Comparison of ENCODE assay signal across 8 cellular contexts in genomic region chr11:44600739-44601416, GRCh38. TPM values are rescaled to one million over a fixed set of nuclear protein-coding genes. Genes with fewer than 3 reads are reported as not detected.
DNase-seq lines count a peak whose midpoint lies in the region; ATAC-seq and TF ChIP-seq lines count a peak whose summit lies in the region.

No MANE protein-coding gene starts in this region.

- no peak overlapping the region for H3K27ac ChIP-seq in CD4-positive, alpha-beta T cell (ENCODE audit: low read depth, low read length)
- H3K27ac ChIP-seq in Karpas-422 (ENCODE audit: low read length), result peak overlapping the region; percentile 99

- intact Hi-C loops in CD4-positive, alpha-beta T cell (cut with DNase I, micrococcal nuclease), result no loop called here

- H3K27ac Mint-ChIP-seq in CD4-positive, alpha-beta T cell, result peak overlapping the region; percentile 44
- H3K27ac Mint-ChIP-seq in HFFc6, result no peak overlapping the region

- ATAC-seq in CD4-positive, alpha-beta T cell (ENCODE audit: poor library complexity), result no peak

- H3K27me3 Mint-ChIP-seq in CD4-positive, alpha-beta T cell, result no peaks in the 10 kb centered on the region
- H3K27me3 Mint-ChIP-seq in HFFc6 (ENCODE audit: insufficient read depth), result peaks cover 5% of the 10 kb centered on the region

- H2AFZ ChIP-seq in Karpas-422 (ENCODE audit: low read length), result no peak overlapping the region

- CTCF ChIA-PET in CD4-positive, alpha-beta T cell (lab: Charles Lee), result interaction anchor here (1.3 kb wide), 1 partner anchor 16 kb away, joined by 4 read pairs; no protein-coding TSS in a partner anchor

- H3K4me2 ChIP-seq in Karpas-422 (ENCODE audit: low read depth, low read length, poor library complexity, severe bottlenecking), result peak overlapping the region; percentile 63

- no peak for DNase-seq in CD4-positive, alpha-beta T cell
- DNase-seq in GM20000 (ENCODE audit: low spot score) (peak; percentile 39), Karpas-422 (peak; percentile 95), fibroblast of pulmonary artery (ENCODE audit: low read depth) (peak; percentile 30), medulla oblongata (ENCODE audit: extremely low spot score) (no peak), HFFc6 (no peak), NCI-H1436 treated with DMSO at 0.1 percent for 48 hours (lab: John Stamatoyannopoulos, UW) (no peak)
- DNase-seq in stimulated activated CD4-positive, alpha-beta T cell treated with anti-CD3 and anti-CD28 coated beads, Interleukin-2, amount 100 ng/mL, for 24 hours, result no peak

- peak overlapping the region; percentile 68 for H3K9ac ChIP-seq in Karpas-422 (ENCODE audit: low read length)

- POLR2A ChIA-PET in CD4-positive, alpha-beta T cell (lab: Charles Lee), result interaction anchor here (1.5 kb wide), 1 partner anchor 11 kb away, joined by 5 read pairs; no protein-coding TSS in a partner anchor

- H3K9me3 ChIP-seq in CD4-positive, alpha-beta T cell (ENCODE audit: control insufficient read depth, low read length), result no peaks in the 10 kb centered on the region
- no peaks in the 10 kb centered on the region for H3K9me3 ChIP-seq in Karpas-422 (ENCODE audit: low read length)

- H3K4me3 ChIP-seq in Karpas-422 (ENCODE audit: low read length) (peak overlapping the region; percentile 35; the same call in 1 of the 2 replicates), fibroblast of pulmonary artery (replicated peaks; ENCODE audit: low read depth, low read length) (no peak overlapping the region)

- H3K4me1 Mint-ChIP-seq in CD4-positive, alpha-beta T cell (ENCODE audit: low read depth), result peaks cover 48% of the 10 kb centered on the region
- H3K4me1 Mint-ChIP-seq in HFFc6 (ENCODE audit: low read depth), result peaks cover 7% of the 10 kb centered on the region; the same call in 1 of the 2 replicates

- H4K20me1 ChIP-seq in Karpas-422 (ENCODE audit: insufficient read depth, low read depth, low read length), result no peaks in the 10 kb centered on the region

- H3K36me3 Mint-ChIP-seq in CD4-positive, alpha-beta T cell (ENCODE audit: low read depth), result peaks cover 37% of the 10 kb centered on the region
- no peaks in the 10 kb centered on the region for H3K36me3 Mint-ChIP-seq in HFFc6 (ENCODE audit: low read depth)

- H3K79me2 ChIP-seq in Karpas-422 (ENCODE audit: low read length), result no peaks in the 10 kb centered on the region

- peaks cover 98% of the 10 kb centered on the region for H3K4me1 ChIP-seq in Karpas-422 (ENCODE audit: low read length)

- no peak overlapping the region for H3K4me3 Mint-ChIP-seq in CD4-positive, alpha-beta T cell
- H3K4me3 Mint-ChIP-seq in HFFc6, result no peak overlapping the region

- no peaks in the 10 kb centered on the region for H3K9me3 Mint-ChIP-seq in CD4-positive, alpha-beta T cell
- H3K9me3 Mint-ChIP-seq in HFFc6, result no peaks in the 10 kb centered on the region

- no peak for TF ChIP-seq CTCF in CD4-positive, alpha-beta T cell (IDR thresholded peaks at IDR 0.05)
- TF ChIP-seq CTCF in GM20000 (IDR thresholded peaks at IDR 0.05; ENCODE audit: extremely low read depth, missing control alignments) (no peak), fibroblast of pulmonary artery (IDR thresholded peaks at IDR 0.05; ENCODE audit: low read length, missing control alignments) (no peak), HFFc6 (IDR thresholded peaks at IDR 0.05) (no peak)

- no peaks in the 10 kb centered on the region for H3K27me3 ChIP-seq in CD4-positive, alpha-beta T cell (ENCODE audit: control insufficient read depth, insufficient read depth, low read length)
- H3K27me3 ChIP-seq in Karpas-422 (ENCODE audit: low read length), result no peaks in the 10 kb centered on the region

- no peaks in the 10 kb centered on the region for H3K36me3 ChIP-seq in Karpas-422 (ENCODE audit: insufficient read depth, low read length)

- H3K9me2 ChIP-seq in Karpas-422 (replicated peaks; ENCODE audit: insufficient read depth, low read length), result no peaks in the 10 kb centered on the region

RNA-seq across cellular contexts. Expression of gene CD82, which starts 35.4 kb away (rescaled TPM):
- total RNA-seq in CD4-positive, alpha-beta T cell, result 10 to 100 TPM; 33.8 to 37.3 TPM
- total RNA-seq in Karpas-422 (2014; rRNA removed; shearing (Covaris generic); ENCODE audit: low replicate concordance), result 22.2 and 39.5 TPM in 2 replicates
- 10 to 100 TPM; 17.3 to 31.7 (median 20.7) TPM for total RNA-seq in HFFc6 (2021; fragmentation: NEBNext Ultra II Directional; extraction: Animal tissue kit (Norgen Biotek cat#: 25700))

Comparison
In these comparisons a context has a peak if more than half of its experiments do, and no peak if none do; other contexts are left out.
1. DNase-seq: peak in GM20000 (single experiment), Karpas-422 (single experiment) and fibroblast of pulmonary artery (single experiment); none in CD4-positive, alpha-beta T cell (0 of 10), stimulated activated CD4-positive, alpha-beta T cell treated with anti-CD3 and anti-CD28 coated beads, Interleukin-2, amount 100 ng/mL, for 24 hours (0 of 2), medulla oblongata (single experiment), HFFc6 (single experiment) and NCI-H1436 treated with DMSO at 0.1 percent for 48 hours (single experiment).